In genomic region chr11:12075822-12076821, GRCh38 we compare ENCODE assay signal across 1 cellular context.
TF ChIP-seq lines count a peak whose summit lies in the region.

No MANE protein-coding gene starts in this region.

TF ChIP-seq in GM23338, 12 proteins besides CTCF, POLR2A, EP300 and RAD21 (continued from another document):
- no peak for TF ChIP-seq ZNF462 (CRISPR knock-in tag; IDR thresholded peaks at IDR 0.05)
- TF ChIP-seq ZNF114 (CRISPR knock-in tag; IDR thresholded peaks at IDR 0.05): no peak
- TF ChIP-seq NANOG (IDR thresholded peaks at IDR 0.05; ENCODE audit: borderline replicate concordance): no peak
- no peak for TF ChIP-seq ZNF331 (CRISPR knock-in tag; IDR thresholded peaks at IDR 0.05; ENCODE audit: low read depth)
- TF ChIP-seq CREB1 (CRISPR knock-in tag; IDR thresholded peaks at IDR 0.05; ENCODE audit: low read depth): no peak
TF ChIP-seq in GM23338: peak in this region for 0.
